Comparison of ENCODE assay signal across 8 cellular contexts in the genomic region with DNA sequence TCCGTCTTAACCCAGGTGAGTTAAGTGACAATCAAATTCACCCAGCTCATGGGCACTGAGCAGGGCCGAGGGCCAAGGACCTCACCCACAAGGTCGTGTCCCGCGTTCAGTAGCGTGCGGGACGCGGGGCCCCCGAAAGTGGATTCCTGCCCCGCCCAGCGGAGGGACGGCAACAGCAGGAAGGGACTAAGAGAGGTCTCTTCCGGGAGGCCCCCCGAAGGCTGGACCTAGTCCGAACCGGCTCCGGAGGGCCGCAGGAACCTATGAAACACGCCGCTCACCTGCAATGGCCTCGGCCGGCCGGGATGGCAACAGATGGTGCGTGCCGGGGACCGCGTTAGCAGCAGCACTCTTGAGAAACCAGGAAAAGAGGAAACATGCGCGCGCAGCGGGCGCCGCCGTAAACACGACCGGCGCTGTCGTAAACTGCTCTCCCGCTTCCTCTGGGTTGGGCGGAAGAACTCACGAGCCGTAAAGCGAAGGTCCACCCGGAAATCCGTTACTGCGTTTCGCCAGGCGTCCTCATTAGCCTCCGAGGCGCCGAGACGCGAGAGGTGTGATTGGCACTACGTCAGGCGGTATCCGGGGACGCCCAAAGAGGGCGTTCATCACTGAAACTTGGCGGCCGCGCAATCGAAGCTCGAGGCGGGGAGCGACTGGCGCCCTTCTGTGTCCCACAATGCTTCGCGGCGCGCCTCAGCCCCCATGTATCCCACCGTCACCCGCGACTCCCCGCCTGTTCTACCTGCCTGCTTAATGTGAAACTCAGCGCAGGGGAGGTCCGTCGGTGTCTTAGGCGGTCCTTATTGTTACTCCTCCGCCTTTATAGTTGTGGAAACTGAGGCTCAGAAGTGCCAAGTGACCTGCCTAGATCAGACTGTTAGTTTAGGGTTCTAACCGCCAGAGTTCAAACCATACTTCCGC.
DNase-seq lines count a peak whose midpoint lies in the region; ATAC-seq lines count a peak whose summit lies in the region.

EIF3D (minus strand) TSS at position 372 of the 924 bp plus-strand sequence. CDS start 3,045 bp downstream, outside the sequence.

- peaks cover 30 to 43% (median 41%) of the 10 kb centered on the region in 11 experiments; a peak in 20 of 22 replicates for H4K20me1 ChIP-seq in BLaER1 treated with 17β-estradiol and CSF1 and Interleukin-3, amounts not matched to agents 10 nM and 100 nM

- H3K9me3 ChIP-seq in BLaER1 treated with 17β-estradiol and CSF1 and Interleukin-3, amounts not matched to agents 10 nM and 100 nM (replicated peaks in 1 of 11), result peaks cover 0 to 10% (median 0%) of the 10 kb centered on the region in 11 experiments; a peak in 4 of 22 replicates

- peak within 1 kb of the TSS; percentile 91 to 96 (median 93) for H3K9ac ChIP-seq in BLaER1 treated with 17β-estradiol and CSF1 and Interleukin-3, amounts not matched to agents 10 nM and 100 nM

- peak within 1 kb of the TSS; percentile 89 to 99 (median 97) for H3K4me2 ChIP-seq in BLaER1 treated with 17β-estradiol and CSF1 and Interleukin-3, amounts not matched to agents 10 nM and 100 nM

- peaks cover 29 to 40% (median 37%) of the 10 kb centered on the region in 11 experiments for H3K36me3 ChIP-seq in BLaER1 treated with 17β-estradiol and CSF1 and Interleukin-3, amounts not matched to agents 10 nM and 100 nM

- DNase-seq in NCI-H748 treated with DMSO at 0.1 percent for 48 hours (lab: John Stamatoyannopoulos, UW) (peak; percentile 95), dedifferentiated amniotic fluid mesenchymal stem cell (ENCODE audit: extremely low spot score) (peak; percentile 99), left kidney (ENCODE audit: low read depth, low spot score) (peak; percentile 100)
- DNase-seq in activated CD4-positive, alpha-beta T cell treated with anti-CD3 and anti-CD28 coated beads, Interleukin-2, amount 50 U/mL, for 24 hours (ENCODE audit: low read depth in 1 of 2, low spot score in 1 of 2), result peak; percentile 98
- peak; percentile 96 to 97 for DNase-seq in stimulated activated CD4-positive, alpha-beta T cell treated with anti-CD3 and anti-CD28 coated beads, Interleukin-2, amount 100 ng/mL, for 24 hours

- H3K27me3 ChIP-seq in BLaER1 treated with 17β-estradiol and CSF1 and Interleukin-3, amounts not matched to agents 10 nM and 100 nM, result no peaks in the 10 kb centered on the region

- peak within 1 kb of the TSS; percentile 72 to 94 (median 84) for H3K4me3 ChIP-seq in BLaER1 treated with 17β-estradiol and CSF1 and Interleukin-3, amounts not matched to agents 10 nM and 100 nM

- peaks cover 21 to 32% (median 23%) of the 10 kb centered on the region in 10 experiments for H3K4me1 ChIP-seq in BLaER1 treated with 17β-estradiol and CSF1 and Interleukin-3, amounts not matched to agents 10 nM and 100 nM

- H3K27ac ChIP-seq in BLaER1 treated with 17β-estradiol and CSF1 and Interleukin-3, amounts not matched to agents 10 nM and 100 nM, result peak within 1 kb of the TSS; percentile 87 to 96 (median 92)

- ATAC-seq in GM19372 (IDR thresholded peaks at IDR 0.05; ENCODE audit: low read depth, unreplicated experiment), result peak; percentile 92
- peak; percentile 83 for ATAC-seq in HG03558 (IDR thresholded peaks at IDR 0.05; ENCODE audit: extremely low read depth, unreplicated experiment)

Comparison
In these comparisons a context has a peak if more than half of its experiments do, and no peak if none do; other contexts are left out.
1. Peak in every context shown above with its lines: DNase-seq, ATAC-seq, H3K4me3 ChIP-seq and H3K27ac ChIP-seq.